35 cellular contexts compared by ENCODE assay signal in genomic region chr4:108874806-108875205, GRCh38.
"Had no signal": no experiment of that assay in that cellular context is flagged by ENCODE, and none has a peak within 500 bp of the region (broad histone marks: within the 10 kb centered on the region; RNA-seq: fewer than 3 reads in every experiment).

No MANE protein-coding gene starts in this region.

- H3K9ac ChIP-seq: KMS-11 had no signal

- H3K36me3 ChIP-seq: MG63 had no signal

- H3K4me3 ChIP-seq: MG63 had no signal

- H3K9me3 ChIP-seq: MG63 had no signal

- H3K27ac ChIP-seq: KMS-11 had no signal

- H3K27me3 ChIP-seq: MG63 had no signal

- DNase-seq: Karpas-422, Kasumi-1, MG63, MM.1S, MV-4-11, NCI-H1048, NCI-H1092, NCI-H1092 treated with DMSO at 0.1 percent for 48 hours, NCI-H1105, NCI-H1105 treated with DMSO at 0.1 percent for 48 hours, NCI-H1417, NCI-H1417 treated with DMSO at 0.1 percent for 48 hours, NCI-H1436, NCI-H1436 treated with DMSO at 0.1 percent for 48 hours, NCI-H146, NCI-H1694, NCI-H1694 treated with DMSO at 0.1 percent for 48 hours, NCI-H187, NCI-H187 treated with DMSO at 0.1 percent for 48 hours, NCI-H1930, NCI-H2029, NCI-H2029 treated with DMSO at 0.1 percent for 48 hours, NCI-H2081, NCI-H2081 treated with DMSO at 0.1 percent for 48 hours, NCI-H2107, NCI-H2171, NCI-H2171 treated with DMSO at 0.1 percent for 48 hours, NCI-H2227 treated with DMSO at 0.1 percent for 48 hours, NCI-H226, NCI-H345, NCI-H446, NCI-H446 treated with DMSO at 0.1 percent for 48 hours, NCI-H510A, NCI-H510A treated with DMSO at 0.1 percent for 48 hours had no signal

- H3K4me2 ChIP-seq: KMS-11 had no signal
